In the genomic region with DNA sequence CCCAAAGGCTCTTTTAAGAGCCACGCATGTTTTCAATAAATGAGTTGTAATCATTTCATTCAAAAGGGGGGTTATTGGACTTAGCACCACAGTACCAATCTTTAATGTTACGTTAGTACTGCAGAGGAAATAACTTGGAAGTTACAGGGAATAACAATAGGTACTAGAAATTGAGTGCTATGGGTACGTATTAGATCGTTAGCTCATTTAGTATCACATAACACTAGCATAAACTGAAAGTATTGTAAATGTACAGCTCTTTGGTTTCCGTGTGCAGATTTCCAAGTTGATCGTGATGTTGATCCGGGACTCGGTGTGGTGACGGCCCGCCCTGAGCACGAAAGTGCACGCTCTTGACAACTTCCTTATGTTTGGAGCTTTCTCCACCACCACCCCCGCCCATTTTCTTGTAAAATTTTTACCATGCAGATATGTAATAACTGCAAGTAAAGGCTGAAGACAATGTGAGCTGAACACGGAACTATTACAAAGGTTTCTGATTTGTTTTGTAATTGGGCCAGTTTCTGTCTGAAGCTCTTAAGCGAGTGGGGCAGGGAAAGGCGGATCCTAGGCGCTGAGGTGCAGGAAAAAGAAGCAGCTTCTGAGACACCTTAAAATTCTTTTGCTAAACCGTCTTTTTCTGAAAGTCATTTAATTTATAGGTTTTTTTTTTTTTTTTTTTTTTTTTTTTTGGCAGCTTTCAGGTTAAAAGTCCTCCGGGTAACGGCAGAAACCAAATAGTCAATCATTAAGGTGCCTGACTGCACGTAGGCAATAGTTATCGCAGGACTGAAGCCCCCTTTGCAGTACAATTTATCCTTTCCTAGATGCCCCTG, we compare ENCODE assay signal across 8 cellular contexts.
DNase-seq lines count a peak whose midpoint lies in the region; ATAC-seq and TF ChIP-seq lines count a peak whose summit lies in the region.

No MANE protein-coding gene starts in this region.

- peak in 1 of 2 donors; percentile 12 for TF ChIP-seq POLR2A in tibial nerve (IDR thresholded peaks at IDR 0.05)

- peaks cover 14% of the 10 kb centered on the region for H3K36me3 ChIP-seq in NT2/D1 (ENCODE audit: insufficient read depth, insufficient read length, low read length)
- no peaks in the 10 kb centered on the region for H3K36me3 ChIP-seq in fibroblast of lung (ENCODE audit: control insufficient read depth, insufficient read depth, low read length)
- H3K36me3 ChIP-seq in tibial nerve = peaks cover 0 to 8% (median 0%) of the 10 kb centered on the region in 3 donors

- H3K9me3 ChIP-seq in NT2/D1 (ENCODE audit: insufficient read depth, low read length) (no peaks in the 10 kb centered on the region), fibroblast of lung (ENCODE audit: control insufficient read depth, insufficient read depth, low read depth, low read length) (no peaks in the 10 kb centered on the region), tibial nerve (no peaks in the 10 kb centered on the region)

- H4K20me1 ChIP-seq in fibroblast of lung (ENCODE audit: control insufficient read depth, extremely low read depth, insufficient read depth, low read length) = no peaks in the 10 kb centered on the region

- no peaks in the 10 kb centered on the region for H3K9me3 Mint-ChIP-seq in naive thymus-derived CD8-positive, alpha-beta T cell

- POLR2A ChIA-PET in AG04449 (lab: Yijun Ruan, JAX) = interaction anchor here (0.6 to 7.1 kb wide), 20 partner anchors 13 to 1713 kb away, joined by 3 to 293 read pairs (median 4); a partner anchor contains a TSS
- POLR2A ChIA-PET in naive thymus-derived CD8-positive, alpha-beta T cell (lab: Charles Lee) = interaction anchor here (0.6 to 8.4 kb wide), 46 partner anchors 12 to 1734 kb away, joined by 3 to 1613 read pairs (median 30); a partner anchor contains a TSS

- DNase-seq in AG04449 (ENCODE audit: low read depth, low spot score) (no peak), NT2/D1 (ENCODE audit: low read depth, low spot score) (no peak), fibroblast of lung (ENCODE audit: low read depth in 2 of 2) (peak; percentile 51 to 59), tibial nerve (ENCODE audit: low spot score in 2 of 2) (peak in 1 of 2 donors; percentile 55), NCI-H1436 (lab: John Stamatoyannopoulos, UW) (no peak)
- peak; percentile 58 to 65 for DNase-seq in activated T-cell treated with anti-CD3 and anti-CD28 coated beads, Interleukin-2, amount 50 U/mL, for 48 hours
- DNase-seq in naive thymus-derived CD8-positive, alpha-beta T cell = peak; percentile 44 to 86 (median 66)

- peaks cover 0 to 3% (median 2%) of the 10 kb centered on the region in 3 donors for H3K36me3 Mint-ChIP-seq in naive thymus-derived CD8-positive, alpha-beta T cell

- H3K4me3 ChIP-seq in AG04449 (ENCODE audit: low read depth, low read length) = peak overlapping the region; percentile 74
- H3K4me3 ChIP-seq in NT2/D1 (ENCODE audit: insufficient read length, low read depth) = peak overlapping the region; percentile 76
- peak overlapping the region; percentile 62 to 87 (median 73) for H3K4me3 ChIP-seq in fibroblast of lung (replicated peaks in 1 of 4; ENCODE audit: control extremely low read depth in 1 of 4, insufficient read depth in 1 of 4, low read depth in 3 of 4, low read length in 4 of 4)
- peak overlapping the region; percentile 65 to 90 (median 68) for H3K4me3 ChIP-seq in tibial nerve

- H3K27ac ChIP-seq in fibroblast of lung (ENCODE audit: insufficient read depth, low read length) (peak overlapping the region; percentile 76), tibial nerve (peak overlapping the region; percentile 76 to 96 (median 88))

- peak overlapping the region; percentile 92 to 100 (median 98) for H3K27ac Mint-ChIP-seq in naive thymus-derived CD8-positive, alpha-beta T cell

- CTCF ChIA-PET in AG04449 (lab: Yijun Ruan, JAX) = interaction anchor here (1.2 to 3.0 kb wide), 7 partner anchors 10 to 93 kb away, joined by 3 to 12 read pairs (median 5); a partner anchor contains a TSS

- no peak for TF ChIP-seq CTCF in AG04449 (IDR thresholded peaks at IDR 0.05; ENCODE audit: insufficient read depth, low read length, missing control alignments)
- TF ChIP-seq CTCF in fibroblast of lung (conservative IDR thresholded peaks at IDR 0.05 in 1 of 2, IDR thresholded peaks at IDR 0.05 in 1 of 2; ENCODE audit: low read depth in 1 of 2, low read length in 2 of 2) = no peak
- no peak for TF ChIP-seq CTCF in tibial nerve (IDR thresholded peaks at IDR 0.05)

- no peak for TF ChIP-seq EP300 in tibial nerve (IDR thresholded peaks at IDR 0.05)

- H3K27me3 ChIP-seq in NT2/D1 (ENCODE audit: insufficient read depth, insufficient read length) (no peaks in the 10 kb centered on the region), fibroblast of lung (ENCODE audit: control insufficient read depth, insufficient read depth, low read length) (no peaks in the 10 kb centered on the region), tibial nerve (no peaks in the 10 kb centered on the region)

- peak overlapping the region; percentile 93 for H3K9ac ChIP-seq in NT2/D1 (ENCODE audit: insufficient read length, low read depth)
- H3K9ac ChIP-seq in fibroblast of lung (ENCODE audit: insufficient read depth, low read length) = peak overlapping the region; percentile 54

- H3K27me3 Mint-ChIP-seq in naive thymus-derived CD8-positive, alpha-beta T cell = no peaks in the 10 kb centered on the region

- H3K4me1 ChIP-seq in NT2/D1 (ENCODE audit: insufficient read depth, insufficient read length) = no peaks in the 10 kb centered on the region
- peaks cover 3% of the 10 kb centered on the region for H3K4me1 ChIP-seq in fibroblast of lung (ENCODE audit: control insufficient read depth, extremely low read depth, insufficient read depth, low read length)
- peaks cover 0 to 26% (median 6%) of the 10 kb centered on the region in 4 donors for H3K4me1 ChIP-seq in tibial nerve

- WGBS in tibial nerve, 2 donors = 1% methylated on average over 22 of the region's 22 CpGs

- H3K4me2 ChIP-seq in fibroblast of lung (ENCODE audit: extremely low read depth, insufficient read depth, low read length) = peak overlapping the region; percentile 52

- peaks cover 26 to 58% (median 46%) of the 10 kb centered on the region in 4 donors for H3K4me1 Mint-ChIP-seq in naive thymus-derived CD8-positive, alpha-beta T cell

- ATAC-seq in GM19372 (IDR thresholded peaks at IDR 0.05; ENCODE audit: low read depth, unreplicated experiment) = peak; percentile 0
- ATAC-seq in naive thymus-derived CD8-positive, alpha-beta T cell = peak; percentile 12 to 19

- H3K79me2 ChIP-seq in fibroblast of lung (ENCODE audit: control insufficient read depth, insufficient read depth, low read length) = no peaks in the 10 kb centered on the region

- H2AFZ ChIP-seq in fibroblast of lung (ENCODE audit: low read length) = no peak overlapping the region

- peak overlapping the region; percentile 89 to 99 (median 96) for H3K4me3 Mint-ChIP-seq in naive thymus-derived CD8-positive, alpha-beta T cell

Comparison
In these comparisons a context has a peak if more than half of its experiments do, and no peak if none do; other contexts are left out.
1. DNase-seq: peak in activated T-cell treated with anti-CD3 and anti-CD28 coated beads, Interleukin-2, amount 50 U/mL, for 48 hours (2 of 2), fibroblast of lung (2 of 2) and naive thymus-derived CD8-positive, alpha-beta T cell (10 of 10); none in AG04449 (single experiment), NT2/D1 (single experiment) and NCI-H1436 (single experiment).
2. Peak in every context shown above with its lines, with median percentiles within 50 percentile points of each other: H3K4me3 ChIP-seq.